ENCODE assay signal across 29 cellular contexts in genomic region chr1:159222075-159222865, GRCh38. TPM values are rescaled to one million over a fixed set of nuclear protein-coding genes. Genes with fewer than 3 reads are reported as not detected.
"Had no signal": no experiment of that assay in that cellular context is flagged by ENCODE, and none has a peak within 500 bp of the region (broad histone marks: within the 10 kb centered on the region; RNA-seq: fewer than 3 reads in every experiment).

No MANE protein-coding gene starts in this region.

- FAIRE-seq: kidney, urothelium cell line had no signal

- H2AFZ ChIP-seq: hepatocyte had no signal

- H3K9me3 ChIP-seq: gastroesophageal sphincter, heart left ventricle, ovary, psoas muscle, spleen, thoracic aorta, tibial nerve, upper lobe of left lung had no signal

- H3K27ac Mint-ChIP-seq: effector memory CD8-positive, alpha-beta T cell; memory B cell; natural killer cell; stimulated activated memory B cell treated with anti-CD40 and anti-IgM and Interleukin-4, amounts not matched to agents 10 μg/mL and 1 μg/mL and 100 μg/mL, for 72 hours had no signal

- H3K9me3 Mint-ChIP-seq: effector memory CD8-positive, alpha-beta T cell; memory B cell; natural killer cell; stimulated activated memory B cell treated with anti-CD40 and anti-IgM and Interleukin-4, amounts not matched to agents 10 μg/mL and 1 μg/mL and 100 μg/mL, for 72 hours had no signal

- H3K79me2 ChIP-seq: hepatocyte had no signal

- H3K4me3 ChIP-seq: gastroesophageal sphincter, heart left ventricle, hepatocyte, lung, ovary, psoas muscle, skin epidermis, spleen, thoracic aorta, tibial nerve, upper lobe of left lung had no signal

- H3K4me2 ChIP-seq: hepatocyte had no signal

- H3K27me3 ChIP-seq: hepatocyte, ovary, tibial nerve, upper lobe of left lung had no signal

- ATAC-seq: effector memory CD8-positive, alpha-beta T cell; esophagus mucosa; gastroesophageal sphincter; heart left ventricle; natural killer cell; psoas muscle; right cardiac atrium; stimulated activated memory B cell treated with anti-CD40 and anti-IgM and Interleukin-4, amounts not matched to agents 10 μg/mL and 1 μg/mL and 100 μg/mL, for 72 hours; stimulated activated naive CD8-positive, alpha-beta T cell treated with anti-CD3 and anti-CD28 coated beads, Interleukin-15, Interleukin-2, amounts not matched to agents 100 U/mL and 50 U/mL, for 24 hours had no signal

- DNase-seq: cortex of kidney; effector memory CD8-positive, alpha-beta T cell; foreskin fibroblast; heart left ventricle; kidney; natural killer cell; occipital lobe; ovary; posterior cingulate gyrus; psoas muscle; right cardiac atrium; spleen; stimulated activated CD4-positive, alpha-beta T cell treated with anti-CD3 and anti-CD28 coated beads, Interleukin-4, amount 100 ng/mL, for 4 hours; stimulated activated naive CD8-positive, alpha-beta T cell treated with anti-CD3 and anti-CD28 coated beads, Interleukin-15, Interleukin-2, amounts not matched to agents 100 U/mL and 50 U/mL, for 24 hours; upper lobe of left lung had no signal

- H3K4me1 Mint-ChIP-seq: memory B cell; natural killer cell; stimulated activated memory B cell treated with anti-CD40 and anti-IgM and Interleukin-4, amounts not matched to agents 10 μg/mL and 1 μg/mL and 100 μg/mL, for 72 hours had no signal

- H3K27ac ChIP-seq: epithelial cell of prostate, gastroesophageal sphincter, heart left ventricle, hepatocyte, ovary, psoas muscle, skin epidermis, spleen, thoracic aorta, tibial nerve, upper lobe of left lung had no signal

- H3K36me3 ChIP-seq: gastroesophageal sphincter, heart left ventricle, ovary, spleen, thoracic aorta, tibial nerve, upper lobe of left lung had no signal

- H3K4me1 ChIP-seq: gastroesophageal sphincter, heart left ventricle, psoas muscle, spleen, upper lobe of left lung had no signal

- H3K4me3 Mint-ChIP-seq: effector memory CD8-positive, alpha-beta T cell; memory B cell; natural killer cell; stimulated activated memory B cell treated with anti-CD40 and anti-IgM and Interleukin-4, amounts not matched to agents 10 μg/mL and 1 μg/mL and 100 μg/mL, for 72 hours had no signal

RNA-seq across cellular contexts. Expression of gene ACKR1, which starts 17.6 kb away (rescaled TPM):
- total RNA-seq: dermis microvascular lymphatic vessel endothelial cell, hepatocyte, mononuclear cell, natural killer cell, renal cortical epithelial cell had no signal
- polyA plus RNA-seq: hepatocyte had no signal

RNA-seq across cellular contexts. Expression of gene CADM3, which starts 50.9 kb away (rescaled TPM):
- total RNA-seq: dermis microvascular lymphatic vessel endothelial cell, natural killer cell had no signal
